In the genomic region with DNA sequence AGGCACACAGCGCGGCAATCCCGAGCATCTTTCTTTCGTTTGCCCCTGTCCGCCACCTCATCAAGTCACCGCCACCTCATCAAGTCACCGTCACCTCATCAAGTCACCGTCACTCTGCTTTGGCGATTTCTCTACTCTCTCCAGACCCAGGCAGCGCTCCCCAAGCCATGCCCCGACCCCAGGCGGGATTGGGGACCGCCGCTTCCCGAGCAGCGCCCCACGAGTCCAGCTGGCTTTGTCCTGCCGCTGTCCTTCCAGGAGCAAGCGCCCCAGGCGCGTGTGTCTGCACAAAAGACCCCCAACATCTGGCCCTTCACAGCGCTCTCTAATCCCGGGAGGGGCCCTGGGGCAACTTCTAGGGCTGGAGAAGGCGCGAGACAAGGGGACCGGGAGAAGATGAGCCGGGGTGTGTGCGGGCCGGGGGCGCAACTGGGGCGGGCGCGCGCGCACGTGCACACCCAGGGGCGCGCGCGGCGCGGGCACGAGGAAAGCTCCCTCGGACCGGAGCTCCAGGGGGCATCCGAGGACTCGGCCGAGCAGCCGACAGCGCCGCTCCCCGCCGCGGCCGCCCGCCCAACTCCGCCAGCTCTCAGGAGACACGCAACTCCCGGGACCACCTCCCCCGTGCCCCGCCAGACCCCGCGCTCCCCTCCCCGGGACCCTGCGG, we compare ENCODE assay signal across 8 cellular contexts. TPM values are rescaled to one million over a fixed set of nuclear protein-coding genes. Genes with fewer than 3 reads are reported as not detected.
A peak's percentile ranks its signal among the peaks of the same experiment; 100 is the strongest.
DNase-seq lines count a peak whose midpoint lies in the region; ATAC-seq, FAIRE-seq and TF ChIP-seq lines count a peak whose summit lies in the region.

No MANE protein-coding gene starts in this region.

- H3K9ac ChIP-seq in SK-N-SH (peak overlapping the region; percentile 87), K562 (ENCODE audit: insufficient read depth in 1 of 2, low read depth in 2 of 2, low read length in 2 of 2) (no peak overlapping the region), skeletal muscle satellite cell (ENCODE audit: low read depth, low read length) (peak overlapping the region; percentile 78)

- BruUV-seq in K562 (replicated peaks; lab: Mats Ljungman, UMichigan) = no TSS peak

- POLR2A ChIA-PET in SK-N-SH (lab: Yijun Ruan, JAX) (interaction anchor here (0.7 to 3.2 kb wide), 4 partner anchors 38 to 310 kb away, joined by 3 to 22 read pairs (median 6); no protein-coding TSS in a partner anchor), K562 (lab: Yijun Ruan, JAX) (no interaction called here)

- H4K20me1 ChIP-seq in SK-N-SH (ENCODE audit: insufficient read depth) = peaks cover 42% of the 10 kb centered on the region
- H4K20me1 ChIP-seq in K562 (replicated peaks; ENCODE audit: control insufficient read depth, insufficient read depth, low read length) = no peaks in the 10 kb centered on the region

- WGBS in SK-N-SH (ENCODE audit: low lambda C conversion rate) = 0% methylated on average over 8 of the region's 65 CpGs
- WGBS in K562 (ENCODE audit: insufficient coverage, low coverage, missing lambda C conversion rate) = 60% methylated on average over 5 of the region's 65 CpGs

- H3K79me2 ChIP-seq in SK-N-SH (ENCODE audit: insufficient read depth) = peaks cover 56% of the 10 kb centered on the region
- no peaks in the 10 kb centered on the region for H3K79me2 ChIP-seq in K562 (ENCODE audit: control insufficient read depth, insufficient read depth, low read length)

- H3K27ac ChIP-seq in SK-N-SH (ENCODE audit: low read depth in 2 of 2, low read length in 1 of 2) (peak overlapping the region; percentile 27 to 85; a peak in 3 of 4 replicates), K562 (ENCODE audit: extremely low read depth, low read depth, low read length) (no peak overlapping the region)

- CTCF ChIA-PET in SK-N-SH (lab: Yijun Ruan, JAX) (interaction anchor here (0.6 to 2.9 kb wide), 30 partner anchors 9 to 341 kb away, joined by 3 to 30 read pairs (median 4); no protein-coding TSS in a partner anchor), K562 (lab: Yijun Ruan, JAX; ENCODE audit: low intra/inter-chr PET ratio) (no interaction called here)

- H3K27me3 ChIP-seq in SK-N-SH (ENCODE audit: insufficient read depth) (no peaks in the 10 kb centered on the region), K562 (ENCODE audit: control insufficient read depth in 2 of 2, insufficient read depth in 2 of 2, low read length in 2 of 2) (peaks cover 0 to 11% of the 10 kb centered on the region in 2 experiments; a peak in 1 of 5 replicates), skeletal muscle satellite cell (ENCODE audit: control insufficient read depth, insufficient read depth, low read length) (no peaks in the 10 kb centered on the region)

- intact Hi-C loops in K562 (cut with micrococcal nuclease) = no loop called here

- H3K9me1 ChIP-seq in K562 (ENCODE audit: control insufficient read depth, insufficient read depth, low read length) = no peaks in the 10 kb centered on the region

- H3K9me3 ChIP-seq in SK-N-SH (no peaks in the 10 kb centered on the region), K562 (replicated peaks; ENCODE audit: control insufficient read depth, insufficient read depth, low read depth, low read length) (no peaks in the 10 kb centered on the region), iPS-18c (ENCODE audit: control insufficient read depth, insufficient read depth, low read length) (no peaks in the 10 kb centered on the region), skeletal muscle satellite cell (replicated peaks; ENCODE audit: low read length) (no peaks in the 10 kb centered on the region)

- TF ChIP-seq RAD21 in SK-N-SH (IDR thresholded peaks at IDR 0.05; ENCODE audit: low read length) (peak; percentile 36), K562 (CRISPR knock-in tag; conservative IDR thresholded peaks at IDR 0.05 in 1 of 2, IDR thresholded peaks at IDR 0.05 in 1 of 2) (no peak)

- DNase-seq in 8988T = peak; percentile 48
- peak; percentile 94 for DNase-seq in SK-N-SH
- peak; percentile 3 to 40 (median 26) for DNase-seq in K562 (ENCODE audit: extremely low read depth in 1 of 4, low spot score in 3 of 4)
- DNase-seq in DMS79 (lab: John Stamatoyannopoulos, UW) = no peak

- TF ChIP-seq EP300 in SK-N-SH (IDR thresholded peaks at IDR 0.05; ENCODE audit: borderline replicate concordance in 1 of 2, low read depth in 1 of 2, low read length in 1 of 2) (no peak), K562 (IDR thresholded peaks at IDR 0.05; ENCODE audit: low read length) (no peak)

- ATAC-seq in GM18868 (IDR thresholded peaks at IDR 0.05; ENCODE audit: unreplicated experiment) = peak; percentile 22
- peak; percentile 9 for ATAC-seq in HG03139 (IDR thresholded peaks at IDR 0.05; ENCODE audit: unreplicated experiment)
- ATAC-seq in K562 = peak; percentile 54

- H3K9me2 ChIP-seq in SK-N-SH = no peaks in the 10 kb centered on the region

- TF ChIP-seq CTCF in SK-N-SH (IDR thresholded peaks at IDR 0.05) (peak; percentile 16), K562 (IDR thresholded peaks at IDR 0.05 in 2 of 3, conservative IDR thresholded peaks at IDR 0.05 in 1 of 3; ENCODE audit: insufficient read depth in 2 of 3, low read depth in 1 of 3, low read length in 3 of 3) (no peak)

- in situ Hi-C loops in K562 (cut with MboI) = no loop called here

- FAIRE-seq in K562 (lab: Jason Lieb, UNC) = no peak

- H3K4me1 ChIP-seq in SK-N-SH (ENCODE audit: control insufficient read depth in 1 of 2, insufficient read depth in 2 of 2, low read depth in 1 of 2, low read length in 1 of 2) (peaks cover 5 to 22% of the 10 kb centered on the region in 2 experiments; a peak in 3 of 4 replicates), K562 (replicated peaks in 1 of 2; ENCODE audit: control insufficient read depth in 2 of 2, insufficient read depth in 2 of 2, low read length in 2 of 2) (peaks cover 0 to 15% of the 10 kb centered on the region in 2 experiments; a peak in 2 of 5 replicates), skeletal muscle satellite cell (ENCODE audit: control insufficient read depth, insufficient read depth, low read length) (peaks cover 16% of the 10 kb centered on the region)

- H2AFZ ChIP-seq in SK-N-SH (ENCODE audit: low read depth) (peak overlapping the region; percentile 5; the same call in 1 of the 2 replicates), K562 (ENCODE audit: low read depth, low read length) (no peak overlapping the region)

- H3K4me2 ChIP-seq in SK-N-SH = peak overlapping the region; percentile 90
- H3K4me2 ChIP-seq in K562 (ENCODE audit: insufficient read depth, low read length) = no peak overlapping the region; the same call in 1 of the 2 replicates
- peak overlapping the region; percentile 94 for H3K4me2 ChIP-seq in skeletal muscle satellite cell (ENCODE audit: low read length)

- H3K36me3 ChIP-seq in SK-N-SH (replicated peaks in 1 of 2; ENCODE audit: control insufficient read depth in 1 of 2, insufficient read depth in 2 of 2, low read length in 1 of 2) (peaks cover 27% of the 10 kb centered on the region in 2 experiments), K562 (ENCODE audit: control insufficient read depth, insufficient read depth, low read length) (no peaks in the 10 kb centered on the region), skeletal muscle satellite cell (ENCODE audit: insufficient read depth, low read length) (no peaks in the 10 kb centered on the region)

- no peak for TF ChIP-seq POLR2A in K562 (conservative IDR thresholded peaks at IDR 0.05)

- H3K4me3 ChIP-seq in SK-N-SH (ENCODE audit: low read depth in 2 of 2, low read length in 1 of 2) (peak overlapping the region; percentile 91 to 95), K562 (peak overlapping the region; percentile 38), iPS-18c (ENCODE audit: insufficient read depth, low read depth, low read length) (peak overlapping the region; percentile 74), skeletal muscle satellite cell (ENCODE audit: low read length) (peak overlapping the region; percentile 84)

- H3F3A ChIP-seq in SK-N-SH (replicated peaks; ENCODE audit: insufficient read depth) = no peaks in the 10 kb centered on the region

TF ChIP-seq in K562, 482 proteins besides CTCF, POLR2A, EP300 and RAD21 (continues in another document):
- TF ChIP-seq NFYB (IDR thresholded peaks at IDR 0.05; ENCODE audit: extremely low read depth, insufficient read length) = no peak
- no peak for TF ChIP-seq EHMT2 (IDR thresholded peaks at IDR 0.05)
- TF ChIP-seq, protein P1, sequence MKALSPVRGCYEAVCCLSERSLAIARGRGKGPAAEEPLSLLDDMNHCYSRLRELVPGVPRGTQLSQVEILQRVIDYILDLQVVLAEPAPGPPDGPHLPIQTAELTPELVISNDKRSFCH (CRISPR knock-in tag; IDR thresholded peaks at IDR 0.05) = no peak
- TF ChIP-seq, protein P1 (tag; IDR thresholded peaks at IDR 0.05) = no peak

RNA-seq across cellular contexts. Expression of a gene that starts 0.6 kb away (rescaled TPM):
- polyA plus RNA-seq in SK-N-SH (2012; rRNA removed) (6.6 and 7.9 TPM in 2 replicates), K562 (2011; rRNA removed) (not detected in 2 replicates), K562 (2014; fragmentation: Illumina TruSeq; extraction: Trizol) (not detected in 2 replicates), K562 (2014; fragmentation: Nextera tagmentation; extraction: Ambion mirVana) (not detected), K562 (2014; rRNA removed) (0.05 TPM in 1 of 2 replicates, not detected in the other)
- polyA plus RNA-seq in SK-N-SH (2012; cell fraction: cytosol; rRNA removed) = 3.4 and 5.5 TPM in 2 replicates
- 4.3 and 5.7 TPM in 2 replicates for polyA plus RNA-seq in SK-N-SH (2012; cell fraction: nucleus; rRNA removed)
- 0.83 TPM in 1 of 2 replicates, not detected in the other for total RNA-seq in K562 (2011; cell fraction: chromatin; rRNA removed; ENCODE audit: low replicate concordance)
- total RNA-seq in K562 (2011; cell fraction: nucleolus; rRNA removed) = under 0.01 TPM in 1 of 2 replicates, not detected in the other
- total RNA-seq in K562 (2011; cell fraction: nucleoplasm; rRNA removed) = 0.08 TPM in 1 of 2 replicates, not detected in the other
- total RNA-seq in K562 (2014; rRNA removed) (not detected in 2 replicates), K562 (2014; rRNA removed; fragmentation: Illumina TruSeq; extraction: Trizol) (not detected in 2 replicates), K562 (2015; rRNA removed; fragmentation: Illumina TruSeq; extraction: Trizol) (not detected in 2 replicates), K562 (2021) (0.02 and 0.04 TPM in 2 replicates)
- polyA plus RNA-seq in K562 (2011; cell fraction: cytosol; rRNA removed) = 0.21 TPM in 1 of 2 replicates, not detected in the other
- 0.01 TPM in 1 of 2 replicates, not detected in the other for polyA plus RNA-seq in K562 (2011; cell fraction: nucleus; rRNA removed)
- not detected in 2 replicates for polyA plus RNA-seq in K562 (2012)
- not detected in 2 replicates for polyA minus RNA-seq in K562 (2011; rRNA and poly(A)+ RNA removed)
- polyA minus RNA-seq in K562 (2011; cell fraction: cytosol; rRNA and poly(A)+ RNA removed) = not detected in 2 replicates
- polyA minus RNA-seq in K562 (2011; cell fraction: nucleus; rRNA and poly(A)+ RNA removed) = not detected in 2 replicates
- total RNA-seq in skeletal muscle satellite cell (2012; rRNA removed) = 0.87 and 3.0 TPM in 2 replicates

Comparison
In these comparisons a context has a peak if more than half of its experiments do, and no peak if none do; other contexts are left out.
1. H3K4me3 ChIP-seq: peak in every context shown above with its lines; median percentile 93 in SK-N-SH; 84 in skeletal muscle satellite cell; 74 in iPS-18c; 38 in K562.
2. H3K9ac ChIP-seq: peak in SK-N-SH (single experiment) and skeletal muscle satellite cell (single experiment); none in K562 (0 of 2).
3. Peak in every context shown above with its lines, with median percentiles within 50 percentile points of each other: ATAC-seq.